In the genomic region with DNA sequence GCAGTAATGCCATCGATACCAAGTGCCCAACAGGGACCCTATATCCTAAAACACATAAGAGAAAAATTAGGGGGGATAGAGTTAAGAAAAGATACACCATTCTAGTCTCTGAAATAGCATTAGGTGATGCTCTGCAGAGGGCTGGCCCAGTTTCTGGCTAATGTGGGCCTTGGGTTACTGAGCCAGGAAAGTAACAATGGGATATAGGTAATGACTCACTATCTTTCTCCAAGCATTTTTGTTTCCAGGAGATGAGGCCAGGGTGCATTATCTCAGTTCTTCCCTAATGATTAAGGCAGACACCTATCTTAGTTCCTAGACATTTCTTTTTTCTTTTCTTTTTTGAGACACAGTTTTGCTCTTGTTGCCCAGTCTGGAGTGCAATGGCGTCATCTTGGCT, we compare ENCODE assay signal across 22 cellular contexts.
"Had no signal": no experiment of that assay in that cellular context is flagged by ENCODE, and none has a peak within 500 bp of the region (broad histone marks: within the 10 kb centered on the region; RNA-seq: fewer than 3 reads in every experiment).

No MANE protein-coding gene starts in this region.

- H3K9ac ChIP-seq: neural progenitor cell had no signal

- H3K4me1 ChIP-seq: neural progenitor cell, uterus had no signal

- H3K27me3 Mint-ChIP-seq: activated naive CD4-positive, alpha-beta T cell treated with anti-CD3 and anti-CD28 coated beads, Interleukin-2, amount 10 ng/mL, durations not matched to agents 7 days and 5 days; memory B cell; progenitor cell of endocrine pancreas; stimulated activated naive B cell treated with anti-CD40 and anti-IgM and Interleukin-4, amounts not matched to agents 10 μg/mL and 1 μg/mL and 100 μg/mL, for 72 hours had no signal

- H3K9me3 ChIP-seq: mucosa of descending colon, uterus had no signal

- H3K4me2 ChIP-seq: hepatocyte, neural progenitor cell had no signal

- H3K4me3 Mint-ChIP-seq: activated naive CD4-positive, alpha-beta T cell treated with anti-CD3 and anti-CD28 coated beads, Interleukin-2, amount 10 ng/mL, durations not matched to agents 7 days and 5 days; activated T-cell treated with anti-CD3 and anti-CD28 coated beads, Interleukin-2, amount 50 U/mL, for 4 hours; memory B cell; neural progenitor cell; stimulated activated naive B cell treated with anti-CD40 and anti-IgM and Interleukin-4, amounts not matched to agents 10 μg/mL and 1 μg/mL and 100 μg/mL, for 72 hours had no signal

- H3K27ac ChIP-seq: hepatocyte, neural progenitor cell, uterus had no signal

- H3K27me3 ChIP-seq: hepatocyte, neural progenitor cell, uterus had no signal

- H3K9me3 Mint-ChIP-seq: activated naive CD4-positive, alpha-beta T cell treated with anti-CD3 and anti-CD28 coated beads, Interleukin-2, amount 10 ng/mL, durations not matched to agents 7 days and 5 days; activated T-cell treated with anti-CD3 and anti-CD28 coated beads, Interleukin-2, amount 50 U/mL, for 4 hours; memory B cell; neural progenitor cell; stimulated activated naive B cell treated with anti-CD40 and anti-IgM and Interleukin-4, amounts not matched to agents 10 μg/mL and 1 μg/mL and 100 μg/mL, for 72 hours had no signal

- DNase-seq: activated CD8-positive, alpha-beta memory T cell treated with anti-CD3 and anti-CD28 coated beads, Interleukin-2, amount 50 U/mL, for 4 hours; activated effector memory CD4-positive, alpha-beta T cell treated with Interleukin-2 at 50 U/mL for 16 hours; activated naive CD4-positive, alpha-beta T cell treated with anti-CD3 and anti-CD28 coated beads, Interleukin-2, amount 10 ng/mL, durations not matched to agents 7 days and 5 days; activated T-cell treated with anti-CD3 and anti-CD28 coated beads, Interleukin-2, amount 50 U/mL, for 4 hours; amygdala; cortex of kidney; effector CD8-positive, alpha-beta T cell; glutamatergic neuron; left ventricle myocardium superior; mucosa of descending colon; stimulated activated CD4-positive, alpha-beta T cell treated with anti-CD3 and anti-CD28 coated beads, Interleukin-2, amount 100 ng/mL, for 48 hours; stimulated activated CD8-positive, alpha-beta memory T cell treated with anti-CD3 and anti-CD28 coated beads, Interleukin-4, amount 100 ng/mL, for 48 hours; stimulated activated naive B cell treated with anti-CD40 and anti-IgM and Interleukin-4, amounts not matched to agents 10 μg/mL and 1 μg/mL and 100 μg/mL, for 72 hours; T-helper 1 cell; T-helper 9 cell; trophoblast cell; uterus had no signal

- H3K36me3 ChIP-seq: neural progenitor cell, uterus had no signal

- H2AFZ ChIP-seq: hepatocyte, neural progenitor cell had no signal

- H3K4me3 ChIP-seq: hepatocyte, mucosa of descending colon, neural progenitor cell, uterus had no signal

- ATAC-seq: activated T-cell treated with anti-CD3 and anti-CD28 coated beads, Interleukin-2, amount 50 U/mL, for 4 hours; left ventricle myocardium superior; mucosa of descending colon; stimulated activated naive B cell treated with anti-CD40 and anti-IgM and Interleukin-4, amounts not matched to agents 10 μg/mL and 1 μg/mL and 100 μg/mL, for 72 hours had no signal

- H3K27ac Mint-ChIP-seq: activated naive CD4-positive, alpha-beta T cell treated with anti-CD3 and anti-CD28 coated beads, Interleukin-2, amount 10 ng/mL, durations not matched to agents 7 days and 5 days; memory B cell; neural progenitor cell; progenitor cell of endocrine pancreas; stimulated activated naive B cell treated with anti-CD40 and anti-IgM and Interleukin-4, amounts not matched to agents 10 μg/mL and 1 μg/mL and 100 μg/mL, for 72 hours had no signal

- H3K4me1 Mint-ChIP-seq: neural progenitor cell; stimulated activated naive B cell treated with anti-CD40 and anti-IgM and Interleukin-4, amounts not matched to agents 10 μg/mL and 1 μg/mL and 100 μg/mL, for 72 hours had no signal

- H3K79me2 ChIP-seq: hepatocyte had no signal

- FAIRE-seq: frontal cortex had no signal
